In the genomic region with DNA sequence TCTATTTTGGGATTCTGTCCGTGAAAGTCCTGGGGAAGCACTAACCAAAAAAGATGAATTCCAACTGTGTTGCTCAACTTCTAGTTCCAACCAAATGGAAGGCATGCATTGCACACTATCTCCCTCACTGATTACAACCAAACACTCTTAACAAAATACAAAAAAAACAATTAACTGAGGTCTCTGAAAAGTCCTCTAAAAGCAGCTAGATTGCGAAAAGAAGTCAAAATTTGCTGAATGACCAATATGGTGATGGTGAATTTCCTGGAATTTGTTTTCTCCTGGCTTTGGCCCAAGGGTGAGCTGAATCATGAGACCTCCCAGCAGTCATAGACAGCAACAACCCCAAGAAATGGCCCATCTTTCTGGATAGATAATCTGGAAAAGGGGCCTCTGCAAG, we compare ENCODE assay signal across 22 cellular contexts. TPM values are rescaled to one million over a fixed set of nuclear protein-coding genes. Genes with fewer than 3 reads are reported as not detected.
DNase-seq lines count a peak whose midpoint lies in the region; ATAC-seq and TF ChIP-seq lines count a peak whose summit lies in the region.
"Had no signal": no experiment of that assay in that cellular context is flagged by ENCODE, and none has a peak within 500 bp of the region (broad histone marks: within the 10 kb centered on the region; RNA-seq: fewer than 3 reads in every experiment).

No MANE protein-coding gene starts in this region.

- H3K79me1 ChIP-seq in mesenchymal stem cell (replicated peaks; ENCODE audit: low read length, poor library complexity, severe bottlenecking) (no peaks in the 10 kb centered on the region), H9 (ENCODE audit: insufficient read depth, low read depth, low read length, poor library complexity, severe bottlenecking) (no peaks in the 10 kb centered on the region)

- in situ Hi-C loops in mammary epithelial cell (cut with MboI; ENCODE audit: low sequenced_read_pairs in 2 of 2), result no loop called here

- no peaks in the 10 kb centered on the region for H3K23me2 ChIP-seq in H9 (ENCODE audit: insufficient read length, low read depth, low read length, poor library complexity, severe bottlenecking)

- BruUV-seq in MCF 10A (replicated peaks; lab: Mats Ljungman, UMichigan), result no TSS peak
- no TSS peak for BruUV-seq in mammary epithelial cell (replicated peaks; lab: Mats Ljungman, UMichigan)

- H2AFZ ChIP-seq in mammary epithelial cell (ENCODE audit: low read depth, low read length), result no peak overlapping the region
- H2AFZ ChIP-seq in fibroblast of lung (ENCODE audit: low read length), result no peak overlapping the region
- H2AFZ ChIP-seq in mesenchymal stem cell (ENCODE audit: low read depth, low read length), result no peak overlapping the region
- no peak overlapping the region for H2AFZ ChIP-seq in H9 (ENCODE audit: low read length)

- H3K4me3 Mint-ChIP-seq in MCF 10A (ENCODE audit: unreplicated experiment) (no peak overlapping the region), H9 (no peak overlapping the region)
- H3K4me3 Mint-ChIP-seq: CD4-positive, CD25-positive, alpha-beta regulatory T cell; neural crest cell had no signal

- H3K4ac ChIP-seq in mesenchymal stem cell (ENCODE audit: low read depth in 1 of 2, low read length in 2 of 2), result no peak overlapping the region
- H3K4ac ChIP-seq in H9 (ENCODE audit: low read depth, low read length), result no peak overlapping the region

- H3K27me3 ChIP-seq in mammary epithelial cell (ENCODE audit: insufficient read depth, low read length), result no peaks in the 10 kb centered on the region
- no peaks in the 10 kb centered on the region for H3K27me3 ChIP-seq in fibroblast of lung (ENCODE audit: control insufficient read depth, insufficient read depth, low read length)
- H3K27me3 ChIP-seq in mesenchymal stem cell (ENCODE audit: control insufficient read depth in 1 of 2, insufficient read depth in 1 of 2, low read length in 2 of 2), result peaks cover 0 to 16% of the 10 kb centered on the region in 2 experiments
- no peaks in the 10 kb centered on the region for H3K27me3 ChIP-seq in aorta (ENCODE audit: control insufficient read depth in 1 of 2, insufficient read depth in 2 of 2, low read length in 1 of 2)
- no peaks in the 10 kb centered on the region for H3K27me3 ChIP-seq in H9 (ENCODE audit: insufficient read depth, low read length)
- H3K27me3 ChIP-seq: heart right ventricle had no signal

- H3K27ac ChIP-seq in mammary epithelial cell (ENCODE audit: insufficient read depth, low read depth, low read length), result no peak overlapping the region
- H3K27ac ChIP-seq in fibroblast of lung (ENCODE audit: insufficient read depth, low read length), result no peak overlapping the region
- H3K27ac ChIP-seq in mesenchymal stem cell (ENCODE audit: low read length, poor library complexity, severe bottlenecking), result no peak overlapping the region
- no peak overlapping the region for H3K27ac ChIP-seq in aorta (ENCODE audit: low read depth in 1 of 2, low read length in 2 of 2)
- H3K27ac ChIP-seq in H9 (ENCODE audit: insufficient read length, low read depth, low read length), result no peak overlapping the region
- H3K27ac ChIP-seq: 22Rv1 had no signal

- H3K14ac ChIP-seq in mesenchymal stem cell (ENCODE audit: low read length in 2 of 2), result no peak overlapping the region
- H3K14ac ChIP-seq in H9 (ENCODE audit: insufficient read depth, low read length), result no peak overlapping the region

- H4K8ac ChIP-seq in mesenchymal stem cell (ENCODE audit: low read length) (no peak overlapping the region), H9 (replicated peaks; ENCODE audit: insufficient read length, low read depth, low read length) (no peak overlapping the region)

- no peak for TF ChIP-seq CTCF in MCF 10A (IDR thresholded peaks at IDR 0.05; ENCODE audit: unreplicated experiment)
- TF ChIP-seq CTCF in mammary epithelial cell (conservative IDR thresholded peaks at IDR 0.05 in 1 of 2, IDR thresholded peaks at IDR 0.05 in 1 of 2; ENCODE audit: extremely low read depth in 1 of 2, insufficient read depth in 1 of 2, low read depth in 1 of 2, low read length in 2 of 2), result no peak
- TF ChIP-seq CTCF in fibroblast of lung (conservative IDR thresholded peaks at IDR 0.05 in 1 of 2, IDR thresholded peaks at IDR 0.05 in 1 of 2; ENCODE audit: low read depth in 1 of 2, low read length in 2 of 2), result no peak
- TF ChIP-seq CTCF in H9 (conservative IDR thresholded peaks at IDR 0.05), result no peak

- H3K4me1 Mint-ChIP-seq in MCF 10A (ENCODE audit: insufficient read depth, unreplicated experiment), result peaks cover 18% of the 10 kb centered on the region
- H3K4me1 Mint-ChIP-seq in H9, result peaks cover 4 to 11% of the 10 kb centered on the region in 2 experiments; a peak in 3 of 4 replicates
- H3K4me1 Mint-ChIP-seq: CD4-positive, CD25-positive, alpha-beta regulatory T cell had no signal

- dilution Hi-C loops in mammary epithelial cell (cut with HindIII; ENCODE audit: low sequenced_read_pairs), result no loop called here

- H2BK5ac ChIP-seq in mesenchymal stem cell (ENCODE audit: low read depth, low read length, poor library complexity, severe bottlenecking), result no peak overlapping the region
- no peak overlapping the region for H2BK5ac ChIP-seq in H9 (ENCODE audit: insufficient read length, low read length)

- no peaks in the 10 kb centered on the region for H4K20me1 ChIP-seq in mammary epithelial cell (ENCODE audit: insufficient read depth, low read length)
- H4K20me1 ChIP-seq in fibroblast of lung (ENCODE audit: control insufficient read depth, extremely low read depth, insufficient read depth, low read length), result no peaks in the 10 kb centered on the region
- no peaks in the 10 kb centered on the region for H4K20me1 ChIP-seq in H9 (ENCODE audit: control insufficient read depth, insufficient read depth, insufficient read length)

- no peak overlapping the region for H3T11ph ChIP-seq in H9 (ENCODE audit: low read length)

- no peak overlapping the region for H4K91ac ChIP-seq in mesenchymal stem cell (ENCODE audit: low read length)
- H4K91ac ChIP-seq in H9 (ENCODE audit: insufficient read length, low read depth, low read length), result no peak overlapping the region

- H3K4me3 ChIP-seq in mammary epithelial cell (replicated peaks in 1 of 3; ENCODE audit: insufficient read depth in 1 of 3, low read depth in 2 of 3, low read length in 3 of 3) (no peak overlapping the region), fibroblast of lung (replicated peaks in 1 of 4; ENCODE audit: control extremely low read depth in 1 of 4, insufficient read depth in 1 of 4, low read depth in 3 of 4, low read length in 4 of 4) (no peak overlapping the region), mesenchymal stem cell (ENCODE audit: insufficient read depth in 1 of 2, low read depth in 1 of 2, low read length in 2 of 2) (no peak overlapping the region), aorta (ENCODE audit: low read length in 2 of 2) (no peak overlapping the region)
- H3K4me3 ChIP-seq: heart right ventricle had no signal

- no peak overlapping the region for H3K56ac ChIP-seq in H9 (ENCODE audit: insufficient read length, low read depth, low read length)

- intact Hi-C loops in MCF 10A (cut with micrococcal nuclease) (no loop called here), mammary epithelial cell (cut with micrococcal nuclease) (no loop called here), aorta (cut with DNase I) (no loop called here)

- H3K4me2 ChIP-seq in mammary epithelial cell (ENCODE audit: insufficient read depth, low read depth, low read length) (no peak overlapping the region), fibroblast of lung (ENCODE audit: extremely low read depth, insufficient read depth, low read length) (no peak overlapping the region), mesenchymal stem cell (ENCODE audit: low read length, poor library complexity, severe bottlenecking) (no peak overlapping the region), H9 (ENCODE audit: insufficient read depth, insufficient read length, low read length) (no peak overlapping the region)

- H3K9me3 ChIP-seq in mammary epithelial cell (replicated peaks; ENCODE audit: insufficient read depth, low read length), result no peaks in the 10 kb centered on the region
- no peaks in the 10 kb centered on the region for H3K9me3 ChIP-seq in fibroblast of lung (ENCODE audit: control insufficient read depth, insufficient read depth, low read depth, low read length)
- H3K9me3 ChIP-seq in mesenchymal stem cell (ENCODE audit: control insufficient read depth, low read length), result no peaks in the 10 kb centered on the region
- H3K9me3 ChIP-seq in aorta (ENCODE audit: control insufficient read depth, low read length), result no peaks in the 10 kb centered on the region
- H3K9me3 ChIP-seq in H9 (ENCODE audit: control insufficient read depth, low read depth, low read length), result no peaks in the 10 kb centered on the region
- H3K9me3 ChIP-seq: heart right ventricle had no signal

- no peak overlapping the region for H2BK15ac ChIP-seq in mesenchymal stem cell (ENCODE audit: low read depth, poor library complexity, severe bottlenecking)
- no peak overlapping the region for H2BK15ac ChIP-seq in H9 (ENCODE audit: low read depth, low read length)

- H2BK12ac ChIP-seq in mesenchymal stem cell (ENCODE audit: low read length in 2 of 2) (no peak overlapping the region), H9 (ENCODE audit: insufficient read length, low read depth, low read length) (no peak overlapping the region)

- H3K9me3 Mint-ChIP-seq in MCF 10A (ENCODE audit: unreplicated experiment), result no peaks in the 10 kb centered on the region
- no peaks in the 10 kb centered on the region for H3K9me3 Mint-ChIP-seq in H9
- H3K9me3 Mint-ChIP-seq: neural crest cell had no signal

- H3K27ac Mint-ChIP-seq in MCF 10A (ENCODE audit: low read depth, unreplicated experiment) (no peak overlapping the region), H9 (no peak overlapping the region)
- H3K27ac Mint-ChIP-seq: CD4-positive, CD25-positive, alpha-beta regulatory T cell had no signal

- peaks cover 13% of the 10 kb centered on the region for H3K4me1 ChIP-seq in mammary epithelial cell (ENCODE audit: insufficient read depth, low read length)
- H3K4me1 ChIP-seq in fibroblast of lung (ENCODE audit: control insufficient read depth, extremely low read depth, insufficient read depth, low read length), result peaks cover 4% of the 10 kb centered on the region
- no peaks in the 10 kb centered on the region for H3K4me1 ChIP-seq in mesenchymal stem cell (ENCODE audit: control insufficient read depth, insufficient read depth, low read depth, low read length)
- peaks cover 0 to 5% of the 10 kb centered on the region in 2 donors for H3K4me1 ChIP-seq in aorta (ENCODE audit: control insufficient read depth in 1 of 2, insufficient read depth in 2 of 2, low read length in 2 of 2)
- no peaks in the 10 kb centered on the region for H3K4me1 ChIP-seq in H9 (ENCODE audit: insufficient read depth, low read length)

- no peak overlapping the region for H4K5ac ChIP-seq in H9 (ENCODE audit: insufficient read length, low read depth, low read length)

- H3K23ac ChIP-seq in mesenchymal stem cell (ENCODE audit: low read length in 2 of 2) (no peak overlapping the region), H9 (ENCODE audit: insufficient read length, low read depth, low read length) (no peak overlapping the region)

- WGBS in mammary epithelial cell (ENCODE audit: low coverage, missing lambda C conversion rate), result 88% methylated on average over 2 of the region's 2 CpGs
- WGBS in mesenchymal stem cell, result 93% methylated on average over 2 of the region's 2 CpGs
- 51 to 64% methylated on average over 2 of the region's 2 CpGs for WGBS in aorta, 2 donors
- WGBS in H9 (ENCODE audit: extremely low coverage, insufficient read length, low lambda C conversion rate), result no CpG with 5 or more reads among the region's 2 CpGs

- no peak overlapping the region for H2BK20ac ChIP-seq in H9 (ENCODE audit: low read depth, low read length, poor library complexity, severe bottlenecking)

- H3K9ac ChIP-seq in mammary epithelial cell (ENCODE audit: insufficient read depth, low read length) (no peak overlapping the region), fibroblast of lung (ENCODE audit: insufficient read depth, low read length) (no peak overlapping the region), mesenchymal stem cell (ENCODE audit: low read length) (peak overlapping the region; percentile 12), H9 (ENCODE audit: extremely low read depth, insufficient read length, low read length) (no peak overlapping the region)

- H3K36me3 Mint-ChIP-seq in MCF 10A (ENCODE audit: insufficient read depth, unreplicated experiment), result no peaks in the 10 kb centered on the region
- no peaks in the 10 kb centered on the region for H3K36me3 Mint-ChIP-seq in H9 (ENCODE audit: insufficient read depth in 1 of 3, low read depth in 3 of 3)
- H3K36me3 Mint-ChIP-seq: CD4-positive, CD25-positive, alpha-beta regulatory T cell had no signal

- no peak overlapping the region for H2BK120ac ChIP-seq in mesenchymal stem cell (ENCODE audit: low read depth, low read length)
- H2BK120ac ChIP-seq in H9 (ENCODE audit: low read depth, low read length, poor library complexity, severe bottlenecking), result no peak overlapping the region

- no peaks in the 10 kb centered on the region for H3K79me2 ChIP-seq in mammary epithelial cell (ENCODE audit: insufficient read depth, low read length)
- no peaks in the 10 kb centered on the region for H3K79me2 ChIP-seq in fibroblast of lung (ENCODE audit: control insufficient read depth, insufficient read depth, low read length)
- no peaks in the 10 kb centered on the region for H3K79me2 ChIP-seq in H9 (ENCODE audit: insufficient read depth, low read length)

- DNase-seq in MCF 10A (ENCODE audit: unreplicated experiment) (peak; percentile 64), mammary epithelial cell (no peak), fibroblast of lung (ENCODE audit: low read depth in 2 of 2) (peak; percentile 68 to 76), mesenchymal stem cell (no peak), aorta (peak in 1 of 2 donors; percentile 59), H9 (no peak)
- DNase-seq in activated effector memory CD4-positive, alpha-beta T cell treated with anti-CD3 and anti-CD28 coated beads, Interleukin-2, amount 50 U/mL, for 16 hours, result no peak
- DNase-seq: activated CD4-positive, alpha-beta T cell treated with anti-CD3 and anti-CD28 coated beads for 4 hours; activated CD8-positive, alpha-beta memory T cell treated with anti-CD3 and anti-CD28 coated beads, Interleukin-2, amount 50 U/mL, for 48 hours; activated naive CD4-positive, alpha-beta T cell; CD4-positive, CD25-positive, alpha-beta regulatory T cell; DMS53; GOT3; heart right ventricle; stimulated activated CD4-positive, alpha-beta T cell treated with anti-CD3 and anti-CD28 coated beads, Interleukin-4, amount 100 ng/mL, for 24 hours; stimulated activated CD8-positive, alpha-beta memory T cell treated with anti-CD3 and anti-CD28 coated beads, Interleukin-4, amount 100 ng/mL, for 48 hours had no signal

- H2AK5ac ChIP-seq in mesenchymal stem cell (ENCODE audit: low read length, severe bottlenecking) (no peak overlapping the region), H9 (ENCODE audit: insufficient read length, low read length) (no peak overlapping the region)

- no peaks in the 10 kb centered on the region for H3K36me3 ChIP-seq in mammary epithelial cell (ENCODE audit: insufficient read depth, low read length)
- H3K36me3 ChIP-seq in fibroblast of lung (ENCODE audit: control insufficient read depth, insufficient read depth, low read length), result no peaks in the 10 kb centered on the region
- H3K36me3 ChIP-seq in mesenchymal stem cell (ENCODE audit: control insufficient read depth in 1 of 2, insufficient read depth in 2 of 2, low read depth in 1 of 2, low read length in 2 of 2), result no peaks in the 10 kb centered on the region
- no peaks in the 10 kb centered on the region for H3K36me3 ChIP-seq in aorta (ENCODE audit: control insufficient read depth in 1 of 2, insufficient read depth in 2 of 2, low read length in 1 of 2)
- H3K36me3 ChIP-seq: heart right ventricle had no signal

- H3K27me3 Mint-ChIP-seq in MCF 10A (ENCODE audit: insufficient read depth, unreplicated experiment) (no peaks in the 10 kb centered on the region), H9 (ENCODE audit: low read depth) (peaks cover 18% of the 10 kb centered on the region)
- H3K27me3 Mint-ChIP-seq: CD4-positive, CD25-positive, alpha-beta regulatory T cell had no signal

- POLR2A ChIA-PET in MCF 10A (lab: Yijun Ruan, JAX), result interaction anchor here (1.1 kb wide), 1 partner anchor 24 kb away, joined by 3 read pairs; no protein-coding TSS in a partner anchor

- ATAC-seq in aorta (ENCODE audit: low FRiP score), result peak; percentile 50
- ATAC-seq in GM19324 (IDR thresholded peaks at IDR 0.05; ENCODE audit: low FRiP score, unreplicated experiment), result no peak
- ATAC-seq: SK-N-SH treated with all-trans-retinoic acid at 6 μM for 48 hours had no signal

- H3K18ac ChIP-seq in mesenchymal stem cell (ENCODE audit: low read depth in 1 of 2, low read length in 2 of 2) (no peak overlapping the region), H9 (ENCODE audit: insufficient read length, low read depth, low read length) (no peak overlapping the region)

- CTCF ChIA-PET in MCF 10A (lab: Yijun Ruan, JAX), result interaction anchor here (0.9 to 1.9 kb wide), 3 partner anchors 10 to 147 kb away, joined by 5 to 6 read pairs (median 5); no protein-coding TSS in a partner anchor
- CTCF ChIA-PET in mammary epithelial cell (lab: Charles Lee; ENCODE audit: low non-redundant PET), result no interaction called here

RNA-seq across cellular contexts. Expression of a gene that starts 28.3 kb away (rescaled TPM):
- 1.1 TPM in 1 of 2 replicates, not detected in the other for total RNA-seq in MCF 10A (2022)
- under 1 TPM in 1 of 2 donors, not detected in 1; 0.17 TPM for total RNA-seq in mammary epithelial cell
- 0.09 TPM for polyA plus RNA-seq in mammary epithelial cell
- polyA minus RNA-seq in mammary epithelial cell, result not detected
- total RNA-seq in fibroblast of lung, result 2.3 and 3.9 TPM in 2 replicates
- 0.16 and 0.76 TPM in 2 replicates for polyA plus RNA-seq in fibroblast of lung
- polyA plus RNA-seq in fibroblast of lung (2012), result 0.36 and 0.70 TPM in 2 replicates
- not detected in 2 replicates for polyA minus RNA-seq in fibroblast of lung (ENCODE audit: low replicate concordance)
- polyA plus RNA-seq in mesenchymal stem cell (2013, experiment 1 of 2), result not detected
- polyA plus RNA-seq in mesenchymal stem cell (2013, experiment 2 of 2), result 0.21 TPM
- total RNA-seq in aorta, result 1 to 10 TPM; 3.2 to 4.5 TPM
- 1 to 10 TPM in 1 of 2 donors, under 1 TPM in 1; 0.77 to 4.8 TPM for polyA plus RNA-seq in aorta
- total RNA-seq in H9 (2021), result not detected in 2 replicates
- total RNA-seq: dermis microvascular lymphatic vessel endothelial cell, epithelial cell of proximal tubule, neural crest cell had no signal
- polyA plus RNA-seq: CD4-positive, CD25-positive, alpha-beta regulatory T cell had no signal

RNA-seq across cellular contexts. Expression of a gene that starts 31.4 kb away (rescaled TPM):
- total RNA-seq in MCF 10A (2022) (not detected in 2 replicates), mammary epithelial cell (under 1 TPM in 1 of 2 donors, not detected in 1; 0.33 TPM), fibroblast of lung (22.9 and 50.7 TPM in 2 replicates), aorta (10 to 100 TPM; 23.0 to 49.2 TPM), H9 (2021) (0.77 and 1.3 TPM in 2 replicates)
- polyA plus RNA-seq in mammary epithelial cell (not detected), fibroblast of lung (1.8 and 1.9 TPM in 2 replicates), aorta (1 to 10 TPM; 3.0 to 8.8 TPM)
- polyA minus RNA-seq in mammary epithelial cell (not detected), fibroblast of lung (ENCODE audit: low replicate concordance) (0.07 and 2.1 TPM in 2 replicates)
- polyA plus RNA-seq in fibroblast of lung (2012), result 1.7 TPM in 2 replicates
- 0.15 TPM for polyA plus RNA-seq in mesenchymal stem cell (2013, experiment 1 of 2)
- 0.27 TPM for polyA plus RNA-seq in mesenchymal stem cell (2013, experiment 2 of 2)
- total RNA-seq: CD4-positive, CD25-positive, alpha-beta regulatory T cell; dermis microvascular lymphatic vessel endothelial cell; epithelial cell of proximal tubule had no signal
- polyA plus RNA-seq: CD4-positive, CD25-positive, alpha-beta regulatory T cell had no signal

Comparison
In these comparisons a context has a peak if more than half of its experiments do, and no peak if none do; other contexts are left out.
1. DNase-seq: peak in MCF 10A (single experiment) and fibroblast of lung (2 of 2); none in mammary epithelial cell (single experiment), mesenchymal stem cell (single experiment), H9 (single experiment) and activated effector memory CD4-positive, alpha-beta T cell treated with anti-CD3 and anti-CD28 coated beads, Interleukin-2, amount 50 U/mL, for 16 hours (single experiment).
2. RNA of a gene that starts 31.4 kb away (total RNA-seq): 22.9 to 50.7 TPM in fibroblast of lung and 23.0 to 49.2 TPM in aorta; 0.77 to 1.3 TPM in H9, 0.33 TPM in mammary epithelial cell and not detected in MCF 10A; every median in the first group is over 10 times any median in the second.